Comparison of ENCODE assay signal across 32 cellular contexts in genomic region chr10:48923763-48924162, GRCh38. TPM values are rescaled to one million over a fixed set of nuclear protein-coding genes. Genes with fewer than 3 reads are reported as not detected.
"Had no signal": no experiment of that assay in that cellular context is flagged by ENCODE, and none has a peak within 500 bp of the region (broad histone marks: within the 10 kb centered on the region; RNA-seq: fewer than 3 reads in every experiment).

No MANE protein-coding gene starts in this region.

- H3K27me3 ChIP-seq: SJCRH30 had no signal

- H3K4me1 Mint-ChIP-seq: activated CD4-positive, alpha-beta T cell treated with anti-CD3 and anti-CD28 coated beads, Interleukin-2, amount 10 ng/mL, durations not matched to agents 7 days and 5 days; activated naive CD4-positive, alpha-beta T cell treated with anti-CD3 and anti-CD28 coated beads, Interleukin-2, amount 10 ng/mL, durations not matched to agents 7 days and 5 days; activated naive CD8-positive, alpha-beta T cell treated with anti-CD3 and anti-CD28 coated beads, Interleukin-2, amount 50 U/mL, for 24 hours had no signal

- H3K4me3 Mint-ChIP-seq: activated CD4-positive, alpha-beta T cell treated with anti-CD3 and anti-CD28 coated beads, Interleukin-2, amount 10 ng/mL, durations not matched to agents 7 days and 5 days; activated naive CD4-positive, alpha-beta T cell treated with anti-CD3 and anti-CD28 coated beads, Interleukin-2, amount 10 ng/mL, durations not matched to agents 7 days and 5 days; activated naive CD8-positive, alpha-beta T cell; activated naive CD8-positive, alpha-beta T cell treated with anti-CD3 and anti-CD28 coated beads, Interleukin-2, amount 50 U/mL, for 24 hours; activated T-cell treated with anti-CD3 and anti-CD28 coated beads, Interleukin-2, amount 50 U/mL, for 4 hours; activated T-helper 1 cell treated with anti-CD3 and anti-CD28 coated beads, Interleukin-12 subunit alpha, Interleukin-12 subunit beta, Interleukin-2, Interleukin-4 antibody, amounts not matched to agents 30 ng/mL and 10 ng/mL and 1 ng/mL, durations not matched to agents 14 hours and 24 hours and 36 hours; brain; IgD-negative memory B cell; T-helper 1 cell treated with Interleukin-12 subunit alpha and Interleukin-12 subunit beta and Interleukin-4 antibody, amounts not matched to agents 30 μg/mL and 1 μg/mL, for 36 hours; T-helper 2 cell treated with Interferon-gamma antibody and Interleukin-4, amounts not matched to agents 5 μg/mL and 100 μg/mL, for 36 hours had no signal

- H3K36me3 Mint-ChIP-seq: activated naive CD4-positive, alpha-beta T cell treated with anti-CD3 and anti-CD28 coated beads, Interleukin-2, amount 10 ng/mL, durations not matched to agents 7 days and 5 days; activated naive CD8-positive, alpha-beta T cell; brain had no signal

- H3K27me3 Mint-ChIP-seq: activated naive CD8-positive, alpha-beta T cell; activated naive CD8-positive, alpha-beta T cell treated with anti-CD3 and anti-CD28 coated beads, Interleukin-2, amount 50 U/mL, for 24 hours; IgD-negative memory B cell had no signal

- FAIRE-seq: bronchial epithelial cell, TTC549 had no signal

- H3K4me1 ChIP-seq: SJCRH30 had no signal

- DNase-seq: activated CD4-positive, alpha-beta T cell treated with anti-CD3 and anti-CD28 coated beads, Interleukin-2, amount 10 ng/mL, durations not matched to agents 7 days and 5 days; activated CD4-positive, alpha-beta T cell treated with anti-CD3 and anti-CD28 coated beads, Interleukin-2, amount 50 U/mL, for 48 hours; activated naive CD4-positive, alpha-beta T cell treated with anti-CD3 and anti-CD28 coated beads, Interleukin-2, amount 10 ng/mL, durations not matched to agents 7 days and 5 days; activated naive CD8-positive, alpha-beta T cell treated with anti-CD3 and anti-CD28 coated beads, Interleukin-2, amount 50 U/mL, for 24 hours; activated T-cell treated with anti-CD3 and anti-CD28 coated beads for 4 hours; activated T-cell treated with anti-CD3 and anti-CD28 coated beads, Interleukin-2, amount 50 U/mL, for 4 hours; anterior cingulate cortex; caudate nucleus; cerebellar nuclear complex; Karpas-422; KBM-7; NCI-H1048; NCI-H1105 treated with DMSO at 0.1 percent for 48 hours; NCI-H1436; NCI-H1694 treated with DMSO at 0.1 percent for 48 hours; NCI-H2029; NCI-H510A; NCI-H526; NCI-H774; SHP77; SJCRH30 had no signal

- H3K27ac Mint-ChIP-seq: activated CD4-positive, alpha-beta T cell treated with anti-CD3 and anti-CD28 coated beads, Interleukin-2, amount 10 ng/mL, durations not matched to agents 7 days and 5 days; activated naive CD4-positive, alpha-beta T cell treated with anti-CD3 and anti-CD28 coated beads, Interleukin-2, amount 10 ng/mL, durations not matched to agents 7 days and 5 days; activated naive CD8-positive, alpha-beta T cell; activated naive CD8-positive, alpha-beta T cell treated with anti-CD3 and anti-CD28 coated beads, Interleukin-2, amount 50 U/mL, for 24 hours; activated T-helper 1 cell treated with anti-CD3 and anti-CD28 coated beads, Interleukin-12 subunit alpha, Interleukin-12 subunit beta, Interleukin-2, Interleukin-4 antibody, amounts not matched to agents 30 ng/mL and 10 ng/mL and 1 ng/mL, durations not matched to agents 14 hours and 24 hours and 36 hours; brain; IgD-negative memory B cell; T-helper 1 cell treated with Interleukin-12 subunit alpha and Interleukin-12 subunit beta and Interleukin-4 antibody, amounts not matched to agents 30 μg/mL and 1 μg/mL, for 36 hours; T-helper 2 cell treated with Interferon-gamma antibody and Interleukin-4, amounts not matched to agents 5 μg/mL and 100 μg/mL, for 36 hours had no signal

- H3K27ac ChIP-seq: SJCRH30, SK-N-MC had no signal

- H3K9me3 ChIP-seq: SJCRH30 had no signal

- H3K9me3 Mint-ChIP-seq: activated CD4-positive, alpha-beta T cell treated with anti-CD3 and anti-CD28 coated beads, Interleukin-2, amount 10 ng/mL, durations not matched to agents 7 days and 5 days; activated naive CD4-positive, alpha-beta T cell treated with anti-CD3 and anti-CD28 coated beads, Interleukin-2, amount 10 ng/mL, durations not matched to agents 7 days and 5 days; activated naive CD8-positive, alpha-beta T cell treated with anti-CD3 and anti-CD28 coated beads, Interleukin-2, amount 50 U/mL, for 24 hours; activated T-cell treated with anti-CD3 and anti-CD28 coated beads, Interleukin-2, amount 50 U/mL, for 4 hours; activated T-helper 1 cell treated with anti-CD3 and anti-CD28 coated beads, Interleukin-12 subunit alpha, Interleukin-12 subunit beta, Interleukin-2, Interleukin-4 antibody, amounts not matched to agents 30 ng/mL and 10 ng/mL and 1 ng/mL, durations not matched to agents 14 hours and 24 hours and 36 hours; IgD-negative memory B cell; T-helper 1 cell treated with Interleukin-12 subunit alpha and Interleukin-12 subunit beta and Interleukin-4 antibody, amounts not matched to agents 30 μg/mL and 1 μg/mL, for 36 hours; T-helper 2 cell treated with Interferon-gamma antibody and Interleukin-4, amounts not matched to agents 5 μg/mL and 100 μg/mL, for 36 hours had no signal

RNA-seq across cellular contexts. Expression of gene LRRC18, which starts 15.9 kb away (rescaled TPM):
- total RNA-seq: activated CD4-positive, alpha-beta T cell treated with anti-CD3 and anti-CD28 coated beads, Interleukin-2, amount 10 ng/mL, durations not matched to agents 7 days and 5 days; activated T-cell treated with anti-CD3 and anti-CD28 coated beads, Interleukin-2, amount 50 U/mL, for 4 hours; activated T-helper 1 cell treated with anti-CD3 and anti-CD28 coated beads, Interleukin-12 subunit alpha, Interleukin-12 subunit beta, Interleukin-2, Interleukin-4 antibody, amounts not matched to agents 30 ng/mL and 10 ng/mL and 1 ng/mL, durations not matched to agents 14 hours and 24 hours and 36 hours; bronchial epithelial cell; MCF 10A; RPMI7951; SJCRH30 had no signal
